ENCODE assay signal across 29 cellular contexts in genomic region chr15:52172869-52173268, GRCh38.
"Had no signal": no experiment of that assay in that cellular context is flagged by ENCODE, and none has a peak within 500 bp of the region (broad histone marks: within the 10 kb centered on the region; RNA-seq: fewer than 3 reads in every experiment).

No MANE protein-coding gene starts in this region.

- H3K36me3 ChIP-seq: esophagus muscularis mucosa, heart left ventricle, left lung, lower lobe of right lung, neural progenitor cell, right atrium auricular region, thoracic aorta, uterus had no signal

- H3K4me3 ChIP-seq: esophagus muscularis mucosa, heart left ventricle, left lung, lower lobe of right lung, neural progenitor cell, right atrium auricular region, spleen, thoracic aorta, uterus had no signal

- H3K9me3 ChIP-seq: esophagus muscularis mucosa, heart left ventricle, left lung, lower lobe of right lung, right atrium auricular region, spleen, thoracic aorta, uterus had no signal

- H3K36me3 Mint-ChIP-seq: natural killer cell had no signal

- H3K4me1 ChIP-seq: esophagus muscularis mucosa, foreskin keratinocyte, left lung, lower lobe of right lung, right atrium auricular region, uterus had no signal

- H3K4me3 Mint-ChIP-seq: activated naive CD4-positive, alpha-beta T cell treated with anti-CD3 and anti-CD28 coated beads for 36 hours; activated naive CD8-positive, alpha-beta T cell treated with anti-CD3 and anti-CD28 coated beads, Interleukin-2, amount 10 ng/mL, durations not matched to agents 7 days and 5 days; activated T-cell treated with anti-CD3 and anti-CD28 coated beads, Interleukin-2, amount 50 U/mL, for 72 hours; immature natural killer cell; natural killer cell; neural progenitor cell; T-helper 2 cell treated with Interferon-gamma antibody and Interleukin-4, amounts not matched to agents 5 μg/mL and 100 μg/mL, for 36 hours; type B pancreatic cell had no signal

- H3K9me3 Mint-ChIP-seq: activated naive CD4-positive, alpha-beta T cell treated with anti-CD3 and anti-CD28 coated beads for 36 hours; activated T-cell treated with anti-CD3 and anti-CD28 coated beads, Interleukin-2, amount 50 U/mL, for 72 hours; immature natural killer cell; natural killer cell; T-helper 2 cell treated with Interferon-gamma antibody and Interleukin-4, amounts not matched to agents 5 μg/mL and 100 μg/mL, for 36 hours; type B pancreatic cell had no signal

- DNase-seq: activated CD4-positive, alpha-beta T cell treated with anti-CD3 and anti-CD28 coated beads for 4 hours; activated CD4-positive, alpha-beta T cell treated with anti-CD3 and anti-CD28 coated beads, Interleukin-2, amount 50 U/mL, for 4 hours; activated naive CD4-positive, alpha-beta T cell treated with anti-CD3 and anti-CD28 coated beads for 36 hours; activated naive CD8-positive, alpha-beta T cell treated with anti-CD3 and anti-CD28 coated beads, Interleukin-2, amount 10 ng/mL, durations not matched to agents 7 days and 5 days; activated T-cell treated with anti-CD3 and anti-CD28 coated beads for 4 hours; activated T-cell treated with anti-CD3 and anti-CD28 coated beads, Interleukin-2, amount 50 U/mL, for 72 hours; amniotic stem cell; caudate nucleus; cortex of kidney; foreskin keratinocyte; heart left ventricle; hypothalamus; immature natural killer cell; kidney; left lung; lower lobe of right lung; mesendoderm; natural killer cell; occipital lobe; spleen; stimulated activated CD4-positive, alpha-beta T cell treated with anti-CD3 and anti-CD28 coated beads, Interleukin-2, amount 100 ng/mL, for 48 hours; stimulated activated naive CD8-positive, alpha-beta T cell treated with anti-CD3 and anti-CD28 coated beads, Interleukin-15, Interleukin-2, amounts not matched to agents 100 U/mL and 50 U/mL, for 24 hours; uterus had no signal

- H3K27me3 Mint-ChIP-seq: activated naive CD8-positive, alpha-beta T cell treated with anti-CD3 and anti-CD28 coated beads, Interleukin-2, amount 10 ng/mL, durations not matched to agents 7 days and 5 days; type B pancreatic cell had no signal

- H3K27ac ChIP-seq: esophagus muscularis mucosa, foreskin keratinocyte, heart left ventricle, left lung, lower lobe of right lung, neural progenitor cell, right atrium auricular region, spleen, thoracic aorta, uterus had no signal

- H3K27ac Mint-ChIP-seq: activated naive CD4-positive, alpha-beta T cell treated with anti-CD3 and anti-CD28 coated beads for 36 hours; activated naive CD8-positive, alpha-beta T cell treated with anti-CD3 and anti-CD28 coated beads, Interleukin-2, amount 10 ng/mL, durations not matched to agents 7 days and 5 days; activated T-cell treated with anti-CD3 and anti-CD28 coated beads, Interleukin-2, amount 50 U/mL, for 72 hours; immature natural killer cell; natural killer cell; neural progenitor cell; T-helper 2 cell treated with Interferon-gamma antibody and Interleukin-4, amounts not matched to agents 5 μg/mL and 100 μg/mL, for 36 hours; type B pancreatic cell had no signal

- ATAC-seq: activated T-cell treated with anti-CD3 and anti-CD28 coated beads, Interleukin-2, amount 50 U/mL, for 72 hours; foreskin keratinocyte; heart left ventricle; left lung; lower lobe of right lung; natural killer cell; stimulated activated naive CD8-positive, alpha-beta T cell treated with anti-CD3 and anti-CD28 coated beads, Interleukin-15, Interleukin-2, amounts not matched to agents 100 U/mL and 50 U/mL, for 24 hours had no signal

- H3K27me3 ChIP-seq: esophagus muscularis mucosa, foreskin keratinocyte, heart left ventricle, neural progenitor cell, right atrium auricular region, spleen, uterus had no signal
